Comparison of ENCODE assay signal across 8 cellular contexts in the genomic region with DNA sequence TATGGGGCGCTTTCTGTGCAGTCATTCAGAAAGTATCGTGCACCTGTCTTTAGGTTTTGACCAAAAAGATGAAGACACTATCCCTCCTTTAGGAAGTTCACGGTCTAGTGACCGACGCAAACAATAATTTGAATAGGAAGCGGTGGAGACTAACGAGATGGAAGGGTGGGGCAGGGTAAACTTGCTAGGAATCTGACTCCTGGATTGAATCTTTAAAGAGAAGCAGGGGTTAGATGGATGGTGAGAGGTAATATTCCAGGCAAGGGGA. TPM values are rescaled to one million over a fixed set of nuclear protein-coding genes. Genes with fewer than 3 reads are reported as not detected.
DNase-seq lines count a peak whose midpoint lies in the region; ATAC-seq, FAIRE-seq and TF ChIP-seq lines count a peak whose summit lies in the region.

No MANE protein-coding gene starts in this region.

- no peak for FAIRE-seq in GM12892 (lab: Jason Lieb, UNC)

- CTCF ChIA-PET in RWPE1 (lab: Yijun Ruan, JAX), result no interaction called here

- no peak for TF ChIP-seq CTCF in RWPE1 (conservative IDR thresholded peaks at IDR 0.05; ENCODE audit: low read depth)
- TF ChIP-seq CTCF in fibroblast of the aortic adventitia (IDR thresholded peaks at IDR 0.05; ENCODE audit: insufficient read depth, low read length), result no peak

- peak; percentile 29 for DNase-seq in ACHN
- DNase-seq in RWPE1 (ENCODE audit: low spot score), result no peak
- no peak for DNase-seq in fibroblast of the aortic adventitia (ENCODE audit: low read depth)
- DNase-seq in NCI-H1417 treated with DMSO at 0.1 percent for 48 hours (lab: John Stamatoyannopoulos, UW), result no peak
- DNase-seq in GM12892 (ENCODE audit: insufficient read length), result no peak
- no peak for DNase-seq in mesenteric fat pad (ENCODE audit: low spot score)

- no peak for TF ChIP-seq POLR2A in GM12892 (IDR thresholded peaks at IDR 0.05; ENCODE audit: low read depth, low read length)

- POLR2A ChIA-PET in RWPE1 (lab: Yijun Ruan, JAX; ENCODE audit: low non-redundant PET), result no interaction called here

- peak; percentile 15 for ATAC-seq in GM21717 (IDR thresholded peaks at IDR 0.05; ENCODE audit: unreplicated experiment)

- H3K27ac ChIP-seq in RWPE1, result peak overlapping the region; percentile 92
- H3K27ac ChIP-seq in skin epidermis, result peak overlapping the region in 20 of 21 experiments; percentile 58 to 100 (median 97)

- peak overlapping the region; percentile 64 for H3K4me3 ChIP-seq in fibroblast of the aortic adventitia (ENCODE audit: low read depth, low read length)
- H3K4me3 ChIP-seq in skin epidermis, result peak overlapping the region; percentile 60 to 97 (median 79)

- in situ Hi-C loops in ACHN (cut with HindIII; ENCODE audit: low pct_ligation_motif_present, low pct_unique_long_range_greater_than_20kb, low sequenced_read_pairs), result no loop called here

RNA-seq across cellular contexts. Expression of gene TXNL1, which starts 0.6 kb away (rescaled TPM):
- 30.2 and 68.3 TPM in 2 replicates for total RNA-seq in fibroblast of the aortic adventitia (ENCODE audit: low replicate concordance)
- polyA plus RNA-seq in GM12892 (2012; ENCODE audit: missing spikeins), result 85.6 TPM
- total RNA-seq in mesenteric fat pad, result 55.2 TPM

RNA-seq across cellular contexts. Expression of gene WDR7, which starts 12.1 kb away (rescaled TPM):
- total RNA-seq in fibroblast of the aortic adventitia (ENCODE audit: low replicate concordance) (24.0 and 26.7 TPM in 2 replicates), mesenteric fat pad (33.1 TPM)
- 3.9 TPM for polyA plus RNA-seq in GM12892 (2012; ENCODE audit: missing spikeins)
